15 cellular contexts compared by ENCODE assay signal in genomic region chr11:121672630-121673487, GRCh38.
DNase-seq lines count a peak whose midpoint lies in the region; ATAC-seq, FAIRE-seq and TF ChIP-seq lines count a peak whose summit lies in the region.
"Had no signal": no experiment of that assay in that cellular context is flagged by ENCODE, and none has a peak within 500 bp of the region (broad histone marks: within the 10 kb centered on the region; RNA-seq: fewer than 3 reads in every experiment).

No MANE protein-coding gene starts in this region.

- intact Hi-C loops in GM12878 (cut with micrococcal nuclease; ENCODE audit: unreplicated experiment) (no loop called here), heart right ventricle (cut with DNase I) (no loop called here)

- H3K4me3 Mint-ChIP-seq in immature natural killer cell = no peak overlapping the region
- H3K4me3 Mint-ChIP-seq: naive thymus-derived CD4-positive, alpha-beta T cell had no signal

- no peaks in the 10 kb centered on the region for H3K9me3 Mint-ChIP-seq in immature natural killer cell
- H3K9me3 Mint-ChIP-seq: activated T-helper 2 cell treated with anti-CD3 and anti-CD28 coated beads, Interferon-gamma antibody, Interleukin-2, Interleukin-4, amounts not matched to agents 10 μg/mL and 5 μg/mL and 100 μg/mL, durations not matched to agents 14 hours and 24 hours and 36 hours; naive thymus-derived CD4-positive, alpha-beta T cell had no signal

- H3K4me1 ChIP-seq in GM12878 (ENCODE audit: control insufficient read depth, insufficient read depth, low read length) (no peaks in the 10 kb centered on the region), heart right ventricle (peaks cover 5 to 35% (median 14%) of the 10 kb centered on the region in 9 donors), rectal smooth muscle tissue (ENCODE audit: control insufficient read depth, insufficient read depth, low read length) (peaks cover 36% of the 10 kb centered on the region)
- H3K4me1 ChIP-seq: body of pancreas, Caco-2 had no signal

- peak; percentile 27; the same call in 2 of the 3 replicates for ATAC-seq in GM12878
- ATAC-seq in heart right ventricle = peak; percentile 45 to 86 (median 60)
- ATAC-seq: naive thymus-derived CD4-positive, alpha-beta T cell had no signal

- H4K20me1 ChIP-seq in GM12878 (ENCODE audit: control insufficient read depth, insufficient read depth) = no peaks in the 10 kb centered on the region

- H3K36me3 ChIP-seq in GM12878 (ENCODE audit: control insufficient read depth in 2 of 2, insufficient read depth in 2 of 2, low read length in 1 of 2) = no peaks in the 10 kb centered on the region
- H3K36me3 ChIP-seq in heart right ventricle = no peaks in the 10 kb centered on the region
- no peaks in the 10 kb centered on the region for H3K36me3 ChIP-seq in rectal smooth muscle tissue (ENCODE audit: control insufficient read depth, insufficient read depth, low read length)
- H3K36me3 ChIP-seq: suprapubic skin had no signal

- RAD21 ChIA-PET in GM12878 (lab: Charles Lee; ENCODE audit: unreplicated experiment) = no interaction called here

- peak; percentile 41 for DNase-seq in EH (ENCODE audit: low read depth)
- DNase-seq in GM12878 (ENCODE audit: low read depth, low spot score) = no peak
- peak in 1 of 2 donors; percentile 17 for DNase-seq in heart right ventricle
- no peak for DNase-seq in stimulated activated naive CD4-positive, alpha-beta T cell treated with Interleukin-2 at 50 U/mL for 16 hours (lab: John Stamatoyannopoulos, UW)
- no peak for DNase-seq in SHP77 treated with DMSO at 0.1 percent for 48 hours (lab: John Stamatoyannopoulos, UW)
- DNase-seq in immature natural killer cell = no peak
- no peak for DNase-seq in activated CD4-positive, CD25-positive, alpha-beta regulatory T cell (lab: John Stamatoyannopoulos, UW)
- DNase-seq: activated CD4-positive, alpha-beta T cell treated with anti-CD3 and anti-CD28 coated beads, Interleukin-2, amount 50 U/mL, for 1 hour; body of pancreas; Caco-2; Karpas-422; naive thymus-derived CD4-positive, alpha-beta T cell had no signal

- no peaks in the 10 kb centered on the region for H3K4me1 Mint-ChIP-seq in immature natural killer cell

- TF ChIP-seq EP300 in GM12878 (IDR thresholded peaks at IDR 0.05; ENCODE audit: borderline replicate concordance in 1 of 2, control insufficient read depth in 1 of 2, low read depth in 2 of 2, low read length in 2 of 2) = no peak

- H3K4me2 ChIP-seq in GM12878 (ENCODE audit: control insufficient read depth, insufficient read depth) = no peak overlapping the region

- POLR2A ChIA-PET in GM12878 (lab: Charles Lee) = no interaction called here

- no peak overlapping the region for H2AFZ ChIP-seq in GM12878 (ENCODE audit: control insufficient read depth, low read depth, low read length)

- H3K27ac ChIP-seq in GM12878 (ENCODE audit: control insufficient read depth, insufficient read depth) (no peak overlapping the region), heart right ventricle (peak overlapping the region in 5 of 10 donors; percentile 49 to 80 (median 75)), rectal smooth muscle tissue (ENCODE audit: low read depth, low read length) (peak overlapping the region; percentile 90)
- H3K27ac ChIP-seq: body of pancreas, suprapubic skin had no signal

- SMC1A ChIA-PET in GM12878 (lab: Charles Lee; ENCODE audit: uncharacterized antibody, unreplicated experiment) = no interaction called here

- H3K79me2 ChIP-seq in GM12878 (ENCODE audit: control insufficient read depth, insufficient read depth, low read length) = no peaks in the 10 kb centered on the region

- no TSS peak for BruUV-seq in GM12878 (replicated peaks; lab: Mats Ljungman, UMichigan)

- CTCF ChIA-PET in GM12878 (lab: Yijun Ruan, JAX) = no interaction called here

- WGBS in GM12878 (ENCODE audit: insufficient coverage, insufficient replicate concordance, low lambda C conversion rate, missing lambda C conversion rate) = 31% methylated on average over 12 of the region's 13 CpGs
- whole genome bisulfite sequencing in heart right ventricle, 2 donors = 42 to 44% methylated on average over 13 of the region's 13 CpGs

- no peak for TF ChIP-seq POLR2A in GM12878 (IDR thresholded peaks at IDR 0.05; ENCODE audit: low read depth, low read length)

- FAIRE-seq in GM12878 (lab: Jason Lieb, UNC) = no peak

- H3K27me3 ChIP-seq in GM12878 (replicated peaks in 1 of 2; ENCODE audit: control insufficient read depth in 2 of 2, insufficient read depth in 2 of 2, low read length in 1 of 2) = no peaks in the 10 kb centered on the region
- no peaks in the 10 kb centered on the region for H3K27me3 ChIP-seq in heart right ventricle
- H3K27me3 ChIP-seq in rectal smooth muscle tissue (ENCODE audit: control insufficient read depth, insufficient read depth, low read length) = no peaks in the 10 kb centered on the region
- H3K27me3 ChIP-seq: body of pancreas had no signal

- H3K36me3 Mint-ChIP-seq in immature natural killer cell = peaks cover 0 to 11% (median 6%) of the 10 kb centered on the region in 3 donors

- H3K9me3 ChIP-seq in GM12878 (replicated peaks; ENCODE audit: control insufficient read depth, insufficient read depth, low read length) = no peaks in the 10 kb centered on the region
- peaks cover 0 to 3% (median 0%) of the 10 kb centered on the region in 11 donors for H3K9me3 ChIP-seq in heart right ventricle
- H3K9me3 ChIP-seq: Caco-2, suprapubic skin had no signal

- no peak overlapping the region for H3K4me3 ChIP-seq in GM12878
- no peak overlapping the region for H3K4me3 ChIP-seq in heart right ventricle
- H3K4me3 ChIP-seq in rectal smooth muscle tissue (ENCODE audit: low read length) = no peak overlapping the region
- H3K4me3 ChIP-seq: body of pancreas, suprapubic skin had no signal

- peaks cover 0 to 1% (median 1%) of the 10 kb centered on the region in 3 donors for H3K27me3 Mint-ChIP-seq in immature natural killer cell (ENCODE audit: low read depth in 3 of 3)
- H3K27me3 Mint-ChIP-seq: naive thymus-derived CD4-positive, alpha-beta T cell had no signal

- in situ Hi-C loops in GM12878 (cut with MboI) = no loop called here

- H3K27ac Mint-ChIP-seq in immature natural killer cell = no peak overlapping the region
- H3K27ac Mint-ChIP-seq: activated T-helper 2 cell treated with anti-CD3 and anti-CD28 coated beads, Interferon-gamma antibody, Interleukin-2, Interleukin-4, amounts not matched to agents 10 μg/mL and 5 μg/mL and 100 μg/mL, durations not matched to agents 14 hours and 24 hours and 36 hours; naive thymus-derived CD4-positive, alpha-beta T cell had no signal

- TF ChIP-seq RAD21 in GM12878 (IDR thresholded peaks at IDR 0.05; ENCODE audit: insufficient read depth, low read depth, low read length) = no peak

- TF ChIP-seq CTCF in GM12878 (IDR thresholded peaks at IDR 0.05 in 2 of 3, conservative IDR thresholded peaks at IDR 0.05 in 1 of 3; ENCODE audit: control insufficient read depth in 2 of 3, extremely low read depth in 1 of 3, insufficient read depth in 1 of 3, low read depth in 3 of 3, low read length in 3 of 3) (no peak), heart right ventricle (IDR thresholded peaks at IDR 0.05) (no peak)

- H3K9ac ChIP-seq in GM12878 (ENCODE audit: control insufficient read depth, insufficient read depth, low read length) (no peak overlapping the region), rectal smooth muscle tissue (ENCODE audit: low read length) (no peak overlapping the region)

TF ChIP-seq in GM12878, 131 proteins besides CTCF, POLR2A, EP300 and RAD21:
- TF ChIP-seq, protein P1, sequence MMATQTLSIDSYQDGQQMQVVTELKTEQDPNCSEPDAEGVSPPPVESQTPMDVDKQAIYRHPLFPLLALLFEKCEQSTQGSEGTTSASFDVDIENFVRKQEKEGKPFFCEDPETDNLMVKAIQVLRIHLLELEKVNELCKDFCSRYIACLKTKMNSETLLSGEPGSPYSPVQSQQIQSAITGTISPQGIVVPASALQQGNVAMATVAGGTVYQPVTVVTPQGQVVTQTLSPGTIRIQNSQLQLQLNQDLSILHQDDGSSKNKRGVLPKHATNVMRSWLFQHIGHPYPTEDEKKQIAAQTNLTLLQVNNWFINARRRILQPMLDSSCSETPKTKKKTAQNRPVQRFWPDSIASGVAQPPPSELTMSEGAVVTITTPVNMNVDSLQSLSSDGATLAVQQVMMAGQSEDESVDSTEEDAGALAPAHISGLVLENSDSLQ (IDR thresholded peaks at IDR 0.05) = no peak
- no peak for TF ChIP-seq TBL1XR1 (IDR thresholded peaks at IDR 0.05; ENCODE audit: low read depth, low read length)
- peak in 1 of 2 experiments; percentile 59; a peak in 2 of 4 replicates for TF ChIP-seq BHLHE40 (IDR thresholded peaks at IDR 0.05; ENCODE audit: borderline replicate concordance in 1 of 2, low read depth in 2 of 2, low read length in 1 of 2)
- TF ChIP-seq STAT1 (conservative IDR thresholded peaks at IDR 0.05) = no peak
